In the genomic region with DNA sequence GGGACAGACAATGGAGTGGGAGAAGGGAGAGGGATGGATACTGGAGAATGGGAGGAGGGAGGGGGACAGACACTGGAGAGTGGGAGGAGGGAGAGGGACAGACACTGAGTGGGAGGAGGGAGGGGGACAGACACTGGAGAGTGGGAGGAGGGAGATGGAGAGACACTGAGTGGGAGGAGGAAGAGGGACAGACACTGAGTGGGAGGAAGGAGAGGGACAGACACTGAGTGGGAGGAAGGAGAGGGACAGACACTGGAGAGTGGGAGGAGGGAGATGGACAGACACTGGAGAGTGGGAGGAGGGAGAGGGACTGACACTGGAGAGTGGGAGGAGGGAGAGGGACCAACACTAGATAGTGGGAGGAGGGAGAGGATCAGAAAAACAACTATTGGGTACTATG, we compare ENCODE assay signal across 8 cellular contexts.
"Had no signal": no experiment of that assay in that cellular context is flagged by ENCODE, and none has a peak within 500 bp of the region (broad histone marks: within the 10 kb centered on the region; RNA-seq: fewer than 3 reads in every experiment).

No MANE protein-coding gene starts in this region.

- H3K27ac Mint-ChIP-seq: IgD-negative memory B cell had no signal

- H3K36me3 ChIP-seq: HAP-1 had no signal

- H3K4me3 Mint-ChIP-seq: IgD-negative memory B cell had no signal

- H3K9me3 ChIP-seq: HAP-1 had no signal

- DNase-seq: GM23248, GOT3, H7, KG1 had no signal

- ATAC-seq: HCT116 had no signal

- H3K27ac ChIP-seq: GM23248 had no signal

- H3K27me3 Mint-ChIP-seq: IgD-negative memory B cell had no signal

- H3K4me3 ChIP-seq: GM23248, HAP-1 had no signal

- FAIRE-seq: HTR-8/SVneo had no signal

- H3K9ac ChIP-seq: GM23248 had no signal

- H2AFZ ChIP-seq: GM23248 had no signal
